ENCODE assay signal across 1 cellular context in the genomic region with DNA sequence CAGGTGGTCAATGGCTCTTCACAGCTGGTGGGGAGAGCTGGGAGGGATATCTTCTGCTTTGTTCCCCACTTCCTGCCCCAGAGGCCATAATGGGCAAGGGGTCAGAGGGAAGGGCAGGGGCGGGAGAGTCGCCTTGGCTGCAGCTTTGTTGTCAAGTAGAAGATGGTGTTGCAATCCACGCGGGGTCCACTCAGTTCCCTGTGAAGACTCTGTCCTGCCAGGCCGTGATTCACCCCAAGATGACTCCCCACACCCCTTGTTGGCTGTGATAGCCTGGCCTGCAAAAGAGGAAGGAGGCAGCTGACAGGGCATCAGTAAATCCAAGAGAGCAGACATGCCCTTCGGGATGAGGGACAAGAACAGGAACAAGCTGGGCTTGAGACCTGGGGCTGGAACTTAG.
TF ChIP-seq lines count a peak whose summit lies in the region.

No MANE protein-coding gene starts in this region.

TF ChIP-seq in GM23338, 12 proteins besides CTCF, POLR2A, EP300 and RAD21 (continued from another document):
- TF ChIP-seq, protein P1, sequence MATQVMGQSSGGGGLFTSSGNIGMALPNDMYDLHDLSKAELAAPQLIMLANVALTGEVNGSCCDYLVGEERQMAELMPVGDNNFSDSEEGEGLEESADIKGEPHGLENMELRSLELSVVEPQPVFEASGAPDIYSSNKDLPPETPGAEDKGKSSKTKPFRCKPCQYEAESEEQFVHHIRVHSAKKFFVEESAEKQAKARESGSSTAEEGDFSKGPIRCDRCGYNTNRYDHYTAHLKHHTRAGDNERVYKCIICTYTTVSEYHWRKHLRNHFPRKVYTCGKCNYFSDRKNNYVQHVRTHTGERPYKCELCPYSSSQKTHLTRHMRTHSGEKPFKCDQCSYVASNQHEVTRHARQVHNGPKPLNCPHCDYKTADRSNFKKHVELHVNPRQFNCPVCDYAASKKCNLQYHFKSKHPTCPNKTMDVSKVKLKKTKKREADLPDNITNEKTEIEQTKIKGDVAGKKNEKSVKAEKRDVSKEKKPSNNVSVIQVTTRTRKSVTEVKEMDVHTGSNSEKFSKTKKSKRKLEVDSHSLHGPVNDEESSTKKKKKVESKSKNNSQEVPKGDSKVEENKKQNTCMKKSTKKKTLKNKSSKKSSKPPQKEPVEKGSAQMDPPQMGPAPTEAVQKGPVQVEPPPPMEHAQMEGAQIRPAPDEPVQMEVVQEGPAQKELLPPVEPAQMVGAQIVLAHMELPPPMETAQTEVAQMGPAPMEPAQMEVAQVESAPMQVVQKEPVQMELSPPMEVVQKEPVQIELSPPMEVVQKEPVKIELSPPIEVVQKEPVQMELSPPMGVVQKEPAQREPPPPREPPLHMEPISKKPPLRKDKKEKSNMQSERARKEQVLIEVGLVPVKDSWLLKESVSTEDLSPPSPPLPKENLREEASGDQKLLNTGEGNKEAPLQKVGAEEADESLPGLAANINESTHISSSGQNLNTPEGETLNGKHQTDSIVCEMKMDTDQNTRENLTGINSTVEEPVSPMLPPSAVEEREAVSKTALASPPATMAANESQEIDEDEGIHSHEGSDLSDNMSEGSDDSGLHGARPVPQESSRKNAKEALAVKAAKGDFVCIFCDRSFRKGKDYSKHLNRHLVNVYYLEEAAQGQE (IDR thresholded peaks at IDR 0.05; ENCODE audit: unreplicated experiment): no peak
- no peak for TF ChIP-seq POLR2AphosphoS5 (IDR thresholded peaks at IDR 0.05; ENCODE audit: low read depth)
- no peak for TF ChIP-seq ZNF114 (CRISPR knock-in tag; IDR thresholded peaks at IDR 0.05)
- TF ChIP-seq JUNB (IDR thresholded peaks at IDR 0.05; ENCODE audit: unreplicated experiment): no peak
- TF ChIP-seq CREB1 (CRISPR knock-in tag; IDR thresholded peaks at IDR 0.05; ENCODE audit: low read depth): no peak
- no peak for TF ChIP-seq NANOG (IDR thresholded peaks at IDR 0.05; ENCODE audit: borderline replicate concordance)
- no peak for TF ChIP-seq ZNF331 (CRISPR knock-in tag; IDR thresholded peaks at IDR 0.05; ENCODE audit: low read depth)
- TF ChIP-seq EZH2 (IDR thresholded peaks at IDR 0.05; ENCODE audit: low read depth, unreplicated experiment): no peak
